Comparison of ENCODE assay signal across 15 cellular contexts in the genomic region with DNA sequence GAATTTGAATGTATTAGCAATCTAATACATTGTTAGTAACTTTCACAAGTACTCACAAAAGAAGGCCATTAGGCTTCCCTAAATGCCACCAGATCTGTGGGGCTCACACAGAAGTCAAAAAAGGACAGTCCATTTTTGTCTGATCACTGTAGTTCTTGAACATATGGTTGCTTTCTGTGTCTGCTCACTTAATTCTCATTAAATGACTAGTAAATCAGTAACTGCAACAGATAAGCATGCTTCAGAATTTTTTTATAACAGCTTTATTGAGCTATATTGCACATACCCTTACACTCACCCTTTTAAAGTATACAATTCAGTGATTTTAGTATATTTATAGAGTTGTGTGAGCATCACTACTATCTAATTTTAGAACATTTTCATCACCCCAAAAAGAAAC.
A peak's percentile ranks its signal among the peaks of the same experiment; 100 is the strongest.
DNase-seq lines count a peak whose midpoint lies in the region; ATAC-seq and TF ChIP-seq lines count a peak whose summit lies in the region.
"Had no signal": no experiment of that assay in that cellular context is flagged by ENCODE, and none has a peak within 500 bp of the region (broad histone marks: within the 10 kb centered on the region; RNA-seq: fewer than 3 reads in every experiment).

No MANE protein-coding gene starts in this region.

- H3K4ac ChIP-seq in IMR-90 (ENCODE audit: low read depth, low read length) (peak overlapping the region; percentile 89), mesenchymal stem cell (ENCODE audit: low read depth in 1 of 2, low read length in 2 of 2) (no peak overlapping the region)

- TF ChIP-seq CTCF in A673 (conservative IDR thresholded peaks at IDR 0.05; ENCODE audit: low read depth, low read length): no peak
- no peak for TF ChIP-seq CTCF in IMR-90 (conservative IDR thresholded peaks at IDR 0.05; ENCODE audit: low read depth, low read length)
- TF ChIP-seq CTCF in brain (conservative IDR thresholded peaks at IDR 0.05): no peak
- no peak for TF ChIP-seq CTCF in Peyer's patch (IDR thresholded peaks at IDR 0.05)

- no peak overlapping the region for H2BK12ac ChIP-seq in mesenchymal stem cell (ENCODE audit: low read length in 2 of 2)

- H3K18ac ChIP-seq in IMR-90 (ENCODE audit: low read depth, low read length) (peak overlapping the region; percentile 97; the same call in 1 of the 2 replicates), mesenchymal stem cell (ENCODE audit: low read depth in 1 of 2, low read length in 2 of 2) (peak overlapping the region in 1 of 2 experiments; percentile 34)

- BruUV-seq in A673 (replicated peaks; lab: Mats Ljungman, UMichigan) (no TSS peak), IMR-90 (replicated peaks; lab: Mats Ljungman, UMichigan) (no TSS peak)

- H2AK9ac ChIP-seq in IMR-90 (replicated peaks; ENCODE audit: low read depth, low read length, poor library complexity): no peak overlapping the region

- peaks cover 6% of the 10 kb centered on the region for H3K36me3 Mint-ChIP-seq in brain
- H3K36me3 Mint-ChIP-seq: activated naive CD4-positive, alpha-beta T cell treated with anti-CD3 and anti-CD28 coated beads, Interleukin-2, amount 50 U/mL, for 24 hours; naive B cell; T-cell had no signal

- H3K14ac ChIP-seq in IMR-90 (replicated peaks; ENCODE audit: low read depth, low read length) (peak overlapping the region; percentile 89), mesenchymal stem cell (ENCODE audit: low read length in 2 of 2) (no peak overlapping the region)

- H3K27me3 Mint-ChIP-seq in brain: no peaks in the 10 kb centered on the region
- H3K27me3 Mint-ChIP-seq: activated naive CD4-positive, alpha-beta T cell treated with anti-CD3 and anti-CD28 coated beads, Interleukin-2, amount 50 U/mL, for 24 hours; naive B cell had no signal

- peak overlapping the region; percentile 74; the same call in 1 of the 2 replicates for H2AK5ac ChIP-seq in IMR-90 (ENCODE audit: low read depth, low read length)
- H2AK5ac ChIP-seq in mesenchymal stem cell (ENCODE audit: low read length, severe bottlenecking): peak overlapping the region; percentile 84

- peak overlapping the region; percentile 94; the same call in 1 of the 2 replicates for H4K5ac ChIP-seq in IMR-90 (ENCODE audit: low read depth, low read length)

- in situ Hi-C loops in IMR-90 (cut with MboI; ENCODE audit: low sequenced_read_pairs): loop anchor here (10.0 kb wide), 1 partner anchor 65 kb away; no protein-coding TSS in a partner anchor

- H4K8ac ChIP-seq in IMR-90 (ENCODE audit: low read depth in 2 of 2, low read length in 2 of 2) (peak overlapping the region; percentile 56 to 94), mesenchymal stem cell (ENCODE audit: low read length) (no peak overlapping the region)

- CTCF ChIA-PET in A673 (lab: Charles Lee): no interaction called here
- CTCF ChIA-PET in IMR-90 (lab: Yijun Ruan, JAX): interaction anchor here (1.3 to 1.5 kb wide), 2 partner anchors 10 to 116 kb away, joined by 3 to 4 read pairs; no protein-coding TSS in a partner anchor

- H2AFZ ChIP-seq in IMR-90 (replicated peaks; ENCODE audit: low read length, poor library complexity) (no peak overlapping the region), mesenchymal stem cell (ENCODE audit: low read depth, low read length) (no peak overlapping the region)

- H3K27ac Mint-ChIP-seq in brain: peak overlapping the region in 4 of 5 experiments; percentile 12 to 95 (median 90)
- H3K27ac Mint-ChIP-seq: activated naive CD4-positive, alpha-beta T cell treated with anti-CD3 and anti-CD28 coated beads, Interleukin-2, amount 50 U/mL, for 24 hours; T-cell had no signal

- H3K27ac ChIP-seq in A673 (ENCODE audit: low read depth, low read length, poor library complexity, severe bottlenecking): peak overlapping the region; percentile 12
- peak overlapping the region; percentile 74 for H3K27ac ChIP-seq in IMR-90 (ENCODE audit: insufficient read depth, low read length)
- peak overlapping the region; percentile 95 for H3K27ac ChIP-seq in mesenchymal stem cell (ENCODE audit: low read length, poor library complexity, severe bottlenecking)
- peak overlapping the region in 1 of 4 donors; percentile 9 for H3K27ac ChIP-seq in Peyer's patch
- H3K27ac ChIP-seq: upper lobe of right lung had no signal

- peak overlapping the region; percentile 64; the same call in 1 of the 2 replicates for H3K9ac ChIP-seq in IMR-90 (ENCODE audit: low read depth, low read length)
- peak overlapping the region; percentile 80 for H3K9ac ChIP-seq in mesenchymal stem cell (ENCODE audit: low read length)

- H4K20me1 ChIP-seq in IMR-90 (ENCODE audit: insufficient read depth, low read length): no peaks in the 10 kb centered on the region; the same call in 1 of the 2 replicates

- H3K9me3 Mint-ChIP-seq in brain: no peaks in the 10 kb centered on the region
- H3K9me3 Mint-ChIP-seq: activated naive CD4-positive, alpha-beta T cell treated with anti-CD3 and anti-CD28 coated beads, Interleukin-2, amount 50 U/mL, for 24 hours; naive B cell; T-cell had no signal

- TF ChIP-seq POLR2A in IMR-90 (IDR thresholded peaks at IDR 0.05; ENCODE audit: low read depth, low read length): no peak
- TF ChIP-seq POLR2A in Peyer's patch (IDR thresholded peaks at IDR 0.05): no peak

- peaks cover 12% of the 10 kb centered on the region for H3K9me1 ChIP-seq in IMR-90 (ENCODE audit: insufficient read depth, low read length)

- H4K91ac ChIP-seq in IMR-90 (ENCODE audit: insufficient read depth, low read depth, low read length): peak overlapping the region; percentile 93
- no peak overlapping the region for H4K91ac ChIP-seq in mesenchymal stem cell (ENCODE audit: low read length)

- peak overlapping the region; percentile 88; the same call in 1 of the 2 replicates for H3K56ac ChIP-seq in IMR-90 (ENCODE audit: extremely low read depth, insufficient read depth, low read length)

- H3K9me3 ChIP-seq in A673 (ENCODE audit: low read depth, low read length, poor library complexity, severe bottlenecking) (no peaks in the 10 kb centered on the region), IMR-90 (ENCODE audit: control insufficient read depth, insufficient read depth, low read length) (no peaks in the 10 kb centered on the region), mesenchymal stem cell (ENCODE audit: control insufficient read depth, low read length) (no peaks in the 10 kb centered on the region), Peyer's patch (no peaks in the 10 kb centered on the region)
- H3K9me3 ChIP-seq: upper lobe of right lung had no signal

- H2BK120ac ChIP-seq in IMR-90 (ENCODE audit: low read depth, low read length) (peak overlapping the region; percentile 97), mesenchymal stem cell (ENCODE audit: low read depth, low read length) (no peak overlapping the region)

- peak overlapping the region; percentile 67; the same call in 1 of the 2 replicates for H3K4me2 ChIP-seq in IMR-90 (ENCODE audit: low read depth, low read length)
- no peak overlapping the region for H3K4me2 ChIP-seq in mesenchymal stem cell (ENCODE audit: low read length, poor library complexity, severe bottlenecking)

- no peaks in the 10 kb centered on the region for H3K27me3 ChIP-seq in A673 (replicated peaks; ENCODE audit: insufficient read depth, low read depth, low read length, poor library complexity)
- H3K27me3 ChIP-seq in IMR-90 (ENCODE audit: control insufficient read depth, insufficient read depth, low read length): no peaks in the 10 kb centered on the region
- H3K27me3 ChIP-seq in mesenchymal stem cell (ENCODE audit: control insufficient read depth in 1 of 2, insufficient read depth in 1 of 2, low read length in 2 of 2): no peaks in the 10 kb centered on the region
- H3K27me3 ChIP-seq in Peyer's patch: no peaks in the 10 kb centered on the region
- H3K27me3 ChIP-seq: upper lobe of right lung had no signal

- H3K36me3 ChIP-seq in A673 (ENCODE audit: insufficient read depth, low read length, poor library complexity, severe bottlenecking) (no peaks in the 10 kb centered on the region), IMR-90 (ENCODE audit: control insufficient read depth, insufficient read depth, low read length) (no peaks in the 10 kb centered on the region), mesenchymal stem cell (ENCODE audit: control insufficient read depth in 1 of 2, insufficient read depth in 2 of 2, low read depth in 1 of 2, low read length in 2 of 2) (no peaks in the 10 kb centered on the region), Peyer's patch (no peaks in the 10 kb centered on the region)
- H3K36me3 ChIP-seq: upper lobe of right lung had no signal

- peak overlapping the region in 1 of 5 experiments; percentile 59 for H3K4me3 Mint-ChIP-seq in brain
- H3K4me3 Mint-ChIP-seq: activated naive CD4-positive, alpha-beta T cell treated with anti-CD3 and anti-CD28 coated beads, Interleukin-2, amount 50 U/mL, for 24 hours; naive B cell; T-cell had no signal

- H2BK20ac ChIP-seq in IMR-90 (ENCODE audit: low read depth, low read length): peak overlapping the region; percentile 98

- dilution Hi-C loops in IMR-90 (cut with HindIII; ENCODE audit: low sequenced_read_pairs, unreplicated experiment): no loop called here

- H3K4me1 Mint-ChIP-seq in brain: peaks cover 82% of the 10 kb centered on the region
- H3K4me1 Mint-ChIP-seq: activated naive CD4-positive, alpha-beta T cell treated with anti-CD3 and anti-CD28 coated beads, Interleukin-2, amount 50 U/mL, for 24 hours; T-cell had no signal

- no peak overlapping the region for H3K4me3 ChIP-seq in A673 (ENCODE audit: low read depth, low read length, poor library complexity, severe bottlenecking)
- H3K4me3 ChIP-seq in IMR-90 (ENCODE audit: insufficient read depth, low read depth, low read length): no peak overlapping the region
- no peak overlapping the region for H3K4me3 ChIP-seq in mesenchymal stem cell (ENCODE audit: insufficient read depth in 1 of 2, low read depth in 1 of 2, low read length in 2 of 2)
- H3K4me3 ChIP-seq in Peyer's patch: no peak overlapping the region
- H3K4me3 ChIP-seq: K562, upper lobe of right lung had no signal

- H2BK5ac ChIP-seq in IMR-90 (ENCODE audit: low read depth, low read length, poor library complexity, severe bottlenecking) (peak overlapping the region; percentile 98), mesenchymal stem cell (ENCODE audit: low read depth, low read length, poor library complexity, severe bottlenecking) (peak overlapping the region; percentile 74)

- DNase-seq in A673 (ENCODE audit: low spot score): no peak
- no peak for DNase-seq in IMR-90
- no peak for DNase-seq in mesenchymal stem cell
- no peak for DNase-seq in GF-D8 (lab: John Stamatoyannopoulos, UW)
- DNase-seq in Peyer's patch: no peak
- no peak for DNase-seq in germinal center (ENCODE audit: low spot score)
- DNase-seq: activated CD8-positive, alpha-beta memory T cell treated with anti-CD3 and anti-CD28 coated beads, Interleukin-2, amount 50 U/mL, for 48 hours; naive B cell; T-cell; upper lobe of right lung had no signal

- H3K23ac ChIP-seq in IMR-90 (ENCODE audit: low read depth, low read length): peak overlapping the region; percentile 95
- H3K23ac ChIP-seq in mesenchymal stem cell (ENCODE audit: low read length in 2 of 2): no peak overlapping the region

- intact Hi-C loops in A673 (cut with micrococcal nuclease; ENCODE audit: unreplicated experiment): no loop called here
- intact Hi-C loops in IMR-90 (cut with micrococcal nuclease): loop anchor here (2.0 kb wide), 1 partner anchor 71 kb away; the partner anchor contains the start of gene DENND5B

- H2BK15ac ChIP-seq in IMR-90 (ENCODE audit: low read depth, low read length) (peak overlapping the region; percentile 66; the same call in 1 of the 3 replicates), mesenchymal stem cell (ENCODE audit: low read depth, poor library complexity, severe bottlenecking) (no peak overlapping the region)

- ATAC-seq in IMR-90 (ENCODE audit: low read depth) (no peak), HG02973 (IDR thresholded peaks at IDR 0.05; ENCODE audit: unreplicated experiment) (no peak)
- ATAC-seq: activated CD4-positive, CD25-positive, alpha-beta regulatory T cell treated with anti-CD3 and anti-CD28 coated beads, Interleukin-2, amount 50 U/mL, for 24 hours; K562; T-cell; upper lobe of right lung had no signal

- H3K4me1 ChIP-seq in A673 (ENCODE audit: insufficient read depth, low read length, poor library complexity, severe bottlenecking) (peaks cover 10% of the 10 kb centered on the region), IMR-90 (ENCODE audit: control insufficient read depth, insufficient read depth, low read length) (peaks cover 23% of the 10 kb centered on the region), mesenchymal stem cell (ENCODE audit: control insufficient read depth, insufficient read depth, low read depth, low read length) (peaks cover 10% of the 10 kb centered on the region), Peyer's patch (peaks cover 0 to 16% (median 5%) of the 10 kb centered on the region in 4 donors)
- H3K4me1 ChIP-seq: upper lobe of right lung had no signal

- peaks cover 27 to 65% of the 10 kb centered on the region in 2 experiments for H3K79me1 ChIP-seq in IMR-90 (ENCODE audit: low read depth in 1 of 2, low read length in 2 of 2)
- H3K79me1 ChIP-seq in mesenchymal stem cell (replicated peaks; ENCODE audit: low read length, poor library complexity, severe bottlenecking): peaks cover 10% of the 10 kb centered on the region

- POLR2A ChIA-PET in A673 (lab: Charles Lee; ENCODE audit: low non-redundant PET): no interaction called here
- POLR2A ChIA-PET in IMR-90 (lab: Charles Lee; ENCODE audit: unreplicated experiment): no interaction called here

- no peak for TF ChIP-seq RAD21 in IMR-90 (IDR thresholded peaks at IDR 0.05; ENCODE audit: low read length)
